7 cellular contexts compared by ENCODE assay signal in genomic region chr21:27881331-27881730, GRCh38.
DNase-seq lines count a peak whose midpoint lies in the region; ATAC-seq and TF ChIP-seq lines count a peak whose summit lies in the region.
"Not testable (repeated sequence)": the region's sequence is repeated elsewhere in the genome, so short reads cannot be mapped to it uniquely, and the experiment has no call there.

No MANE protein-coding gene starts in this region.

- H3K4me3 ChIP-seq in GM23248; choroid plexus epithelial cell (ENCODE audit: low read depth, low read length); fibroblast of pulmonary artery (replicated peaks; ENCODE audit: low read depth, low read length); uterus: not testable (repeated sequence)

- not testable (repeated sequence) for H3K4me1 ChIP-seq in GM23248 (ENCODE audit: insufficient read depth); uterus

- not testable (repeated sequence) for H3K4me2 ChIP-seq in GM23248 (ENCODE audit: unreplicated experiment)

- WGBS in GM23248 (ENCODE audit: low coverage in 1 of 2, low lambda C conversion rate in 2 of 2, missing lambda C conversion rate in 2 of 2), 2 experiments: 8 to 9% methylated on average over 3 of the region's 3 CpGs

- H3K36me3 ChIP-seq in GM23248 (ENCODE audit: low read depth); uterus: not testable (repeated sequence)

- TF ChIP-seq POLR2A in uterus (IDR thresholded peaks at IDR 0.05): not testable (repeated sequence)

- not testable (repeated sequence) for H4K20me1 ChIP-seq in GM23248 (ENCODE audit: insufficient read depth)

- not testable (repeated sequence) for H3K9me2 ChIP-seq in GM23248 (ENCODE audit: insufficient read depth)

- H3F3A ChIP-seq in GM23248 (ENCODE audit: insufficient read depth): not testable (repeated sequence)

- intact Hi-C loops in Right ventricle myocardium inferior (cut with DNase I); left cardiac atrium (cut with DNase I); uterus (cut with DNase I; ENCODE audit: low total_unique reads): not testable (repeated sequence)

- TF ChIP-seq CTCF in choroid plexus epithelial cell (conservative IDR thresholded peaks at IDR 0.05; ENCODE audit: low read depth, low read length); fibroblast of pulmonary artery (IDR thresholded peaks at IDR 0.05; ENCODE audit: low read length, missing control alignments); uterus (IDR thresholded peaks at IDR 0.05): not testable (repeated sequence)

- DNase-seq in GM23248 (peak; percentile 1), choroid plexus epithelial cell (ENCODE audit: low read depth) (peak; percentile 19), fibroblast of pulmonary artery (ENCODE audit: low read depth) (peak; percentile 73), Right ventricle myocardium inferior (ENCODE audit: missing footprints) (peak; percentile 76), left cardiac atrium (peak; percentile 31), left kidney (ENCODE audit: low read depth, low spot score) (peak; percentile 17), uterus (peak; percentile 71 to 78)

- H3K9ac ChIP-seq in GM23248: not testable (repeated sequence)

- not testable (repeated sequence) for H3K27me3 ChIP-seq in GM23248 (replicated peaks; ENCODE audit: insufficient read depth); uterus

- in situ Hi-C loops in GM23248 (cut with MboI): not testable (repeated sequence)

- ATAC-seq in Right ventricle myocardium inferior: peak; percentile 34
- ATAC-seq in left cardiac atrium: not testable (repeated sequence)

- not testable (repeated sequence) for H3K27ac ChIP-seq in GM23248
- peak overlapping the region; percentile 17 to 32 for H3K27ac ChIP-seq in uterus

- H2AFZ ChIP-seq in GM23248: 0 out of 2 replicates have a peak overlapping the region, but pooled peaks have one; percentile 33

- H3K9me3 ChIP-seq in GM23248 (ENCODE audit: low read depth); uterus: not testable (repeated sequence)

- H3K79me2 ChIP-seq in GM23248 (ENCODE audit: insufficient read depth): not testable (repeated sequence)

Comparison
In these comparisons a context has a peak if more than half of its experiments do, and no peak if none do; other contexts are left out.
1. DNase-seq: peak in every context shown above with its lines; median percentile 76 in Right ventricle myocardium inferior; 74 in uterus; 73 in fibroblast of pulmonary artery; 31 in left cardiac atrium; 19 in choroid plexus epithelial cell; 17 in left kidney; 1 in GM23248.